Comparison of ENCODE assay signal across 15 cellular contexts in the genomic region with DNA sequence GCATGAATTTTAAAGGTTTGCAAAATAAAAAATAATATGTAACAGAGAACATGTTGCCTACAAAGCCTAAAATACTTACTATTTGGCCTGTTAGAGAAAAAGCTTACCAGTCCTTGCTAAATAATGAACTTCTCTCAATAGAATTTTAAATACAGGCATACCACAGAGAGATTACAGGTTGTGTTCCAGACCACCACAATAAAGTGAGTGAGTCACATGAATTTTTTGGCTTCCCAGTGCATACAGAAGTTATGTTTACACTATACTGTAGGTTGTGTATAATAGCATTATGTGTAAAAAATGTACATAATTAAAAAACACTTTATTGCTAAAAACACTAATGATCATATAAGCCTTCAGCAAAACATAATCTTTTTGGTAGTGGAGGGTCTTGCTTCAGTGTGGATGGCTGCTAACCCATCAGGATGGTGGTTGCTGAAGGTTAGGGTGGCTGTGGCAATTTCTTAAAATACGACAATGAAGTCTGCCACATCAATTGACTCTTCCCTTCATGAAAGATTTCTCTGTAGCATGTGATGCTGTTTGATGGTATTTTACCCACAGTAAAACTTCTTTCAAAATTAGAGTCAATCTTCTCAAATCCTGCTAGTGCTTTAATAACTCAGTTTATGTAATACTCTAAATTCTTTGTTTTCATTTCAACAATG. TPM values are rescaled to one million over a fixed set of nuclear protein-coding genes. Genes with fewer than 3 reads are reported as not detected.
DNase-seq lines count a peak whose midpoint lies in the region; ATAC-seq, FAIRE-seq and TF ChIP-seq lines count a peak whose summit lies in the region.
"Had no signal": no experiment of that assay in that cellular context is flagged by ENCODE, and none has a peak within 500 bp of the region (broad histone marks: within the 10 kb centered on the region; RNA-seq: fewer than 3 reads in every experiment).

No MANE protein-coding gene starts in this region.

- no peaks in the 10 kb centered on the region for H3K27me3 Mint-ChIP-seq in activated CD4-positive, alpha-beta T cell treated with anti-CD3 and anti-CD28 coated beads, Interleukin-2, amount 10 ng/mL, durations not matched to agents 7 days and 5 days
- no peaks in the 10 kb centered on the region for H3K27me3 Mint-ChIP-seq in WTC11 (ENCODE audit: low read depth)

- no peak for TF ChIP-seq CTCF in A549 (IDR thresholded peaks at IDR 0.05)
- no peak for TF ChIP-seq CTCF in KMS-11 (conservative IDR thresholded peaks at IDR 0.05; ENCODE audit: low read depth, low read length)
- TF ChIP-seq CTCF in lower lobe of right lung (IDR thresholded peaks at IDR 0.05), result no peak
- TF ChIP-seq CTCF in foreskin fibroblast (IDR thresholded peaks at IDR 0.05; ENCODE audit: low read depth, low read length), result no peak
- TF ChIP-seq CTCF in WTC11 (IDR thresholded peaks at IDR 0.05), result no peak

- WGBS in A549 (ENCODE audit: missing lambda C conversion rate), result 93% methylated on average over 1 of the region's 1 CpG

- no peak for TF ChIP-seq RAD21 in A549 (conservative IDR thresholded peaks at IDR 0.05 in 1 of 2, IDR thresholded peaks at IDR 0.05 in 1 of 2)

- H3K36me3 ChIP-seq in KMS-11 (ENCODE audit: insufficient read depth) (peaks cover 21% of the 10 kb centered on the region), lower lobe of right lung (peaks cover 43% of the 10 kb centered on the region)

- no peak overlapping the region for H3K9ac ChIP-seq in KMS-11
- H3K9ac ChIP-seq: BLaER1 had no signal

- CTCF ChIA-PET in activated CD4-positive, alpha-beta T cell treated with anti-CD3 and anti-CD28 coated beads, Interleukin-2, amount 10 ng/mL, durations not matched to agents 7 days and 5 days (lab: Charles Lee), result no interaction called here
- CTCF ChIA-PET in A549 (lab: Yijun Ruan, JAX) (interaction anchor here (1.4 kb wide), 2 partner anchors 8 to 36 kb away, joined by 3 read pairs; no protein-coding TSS in a partner anchor), WTC11 (lab: Charles Lee) (no interaction called here)

- peaks cover 44% of the 10 kb centered on the region for H3K79me2 ChIP-seq in KMS-11 (ENCODE audit: insufficient read depth, low read depth)

- H3K9me3 ChIP-seq in A549, result no peaks in the 10 kb centered on the region
- H3K9me3 ChIP-seq in lower lobe of right lung, result no peaks in the 10 kb centered on the region
- H3K9me3 ChIP-seq: BLaER1 had no signal

- no peaks in the 10 kb centered on the region; the same call in 1 of the 2 replicates for H4K20me1 ChIP-seq in KMS-11 (ENCODE audit: insufficient read depth)
- H4K20me1 ChIP-seq: BLaER1 had no signal

- no peak overlapping the region for H3K4me2 ChIP-seq in A549
- 0 out of 2 replicates have a peak overlapping the region, but pooled peaks have one; percentile 4 for H3K4me2 ChIP-seq in KMS-11
- H3K4me2 ChIP-seq: BLaER1, GM23338 had no signal

- no peak for ATAC-seq in A549
- ATAC-seq in lower lobe of right lung, result no peak
- no peak for ATAC-seq in WTC11
- ATAC-seq: GM23338 had no signal

- TF ChIP-seq EP300 in A549 (IDR thresholded peaks at IDR 0.05), result no peak

- no peak overlapping the region for H3K4me3 Mint-ChIP-seq in activated CD4-positive, alpha-beta T cell treated with anti-CD3 and anti-CD28 coated beads, Interleukin-2, amount 10 ng/mL, durations not matched to agents 7 days and 5 days
- no peak overlapping the region for H3K4me3 Mint-ChIP-seq in WTC11
- H3K4me3 Mint-ChIP-seq: GM23338 had no signal

- no peak overlapping the region for H2AFZ ChIP-seq in KMS-11 (ENCODE audit: low read depth)
- H2AFZ ChIP-seq: GM23338 had no signal

- H3K27ac ChIP-seq in A549 (no peak overlapping the region), KMS-11 (peak overlapping the region; percentile 56; the same call in 1 of the 2 replicates), lower lobe of right lung (no peak overlapping the region)
- H3K27ac ChIP-seq: 22Rv1, BLaER1 had no signal

- intact Hi-C loops in lower lobe of right lung (cut with DNase I), result no loop called here

- H3K27ac Mint-ChIP-seq in activated CD4-positive, alpha-beta T cell treated with anti-CD3 and anti-CD28 coated beads, Interleukin-2, amount 10 ng/mL, durations not matched to agents 7 days and 5 days, result peak overlapping the region; percentile 33
- no peak overlapping the region for H3K27ac Mint-ChIP-seq in WTC11
- H3K27ac Mint-ChIP-seq: GM23338 had no signal

- H3K36me3 Mint-ChIP-seq in activated CD4-positive, alpha-beta T cell treated with anti-CD3 and anti-CD28 coated beads, Interleukin-2, amount 10 ng/mL, durations not matched to agents 7 days and 5 days (ENCODE audit: low read depth), result peaks cover 83% of the 10 kb centered on the region
- H3K36me3 Mint-ChIP-seq in WTC11, result peaks cover 31% of the 10 kb centered on the region

- H3K27me3 ChIP-seq in KMS-11 (ENCODE audit: insufficient read depth, low read depth) (no peaks in the 10 kb centered on the region), lower lobe of right lung (ENCODE audit: low read depth) (no peaks in the 10 kb centered on the region)
- H3K27me3 ChIP-seq: BLaER1 had no signal

- POLR2A ChIA-PET in activated CD4-positive, alpha-beta T cell treated with anti-CD3 and anti-CD28 coated beads, Interleukin-2, amount 10 ng/mL, durations not matched to agents 7 days and 5 days (lab: Charles Lee), result no interaction called here
- POLR2A ChIA-PET in A549 (lab: Yijun Ruan, JAX) (no interaction called here), WTC11 (lab: Charles Lee) (no interaction called here)

- peaks cover 6% of the 10 kb centered on the region for H3K9me3 Mint-ChIP-seq in activated CD4-positive, alpha-beta T cell treated with anti-CD3 and anti-CD28 coated beads, Interleukin-2, amount 10 ng/mL, durations not matched to agents 7 days and 5 days
- no peaks in the 10 kb centered on the region for H3K9me3 Mint-ChIP-seq in WTC11
- H3K9me3 Mint-ChIP-seq: GM23338 had no signal

- H3K4me3 ChIP-seq in A549 (no peak overlapping the region), KMS-11 (IDR thresholded peaks at IDR 0.05; ENCODE audit: insufficient read depth, low read depth, low read length) (no peak overlapping the region), lower lobe of right lung (no peak overlapping the region), foreskin fibroblast (ENCODE audit: low read depth in 1 of 2, low read length in 2 of 2) (no peak overlapping the region)
- H3K4me3 ChIP-seq: BLaER1, GM23338 had no signal

- no peaks in the 10 kb centered on the region for H3K4me1 ChIP-seq in A549
- peaks cover 50% of the 10 kb centered on the region for H3K4me1 ChIP-seq in KMS-11 (ENCODE audit: low read depth, poor library complexity, severe bottlenecking)
- H3K4me1 ChIP-seq in lower lobe of right lung, result no peaks in the 10 kb centered on the region
- H3K4me1 ChIP-seq: BLaER1 had no signal

- no peak for TF ChIP-seq POLR2A in A549 (IDR thresholded peaks at IDR 0.05; ENCODE audit: low read length)

- DNase-seq in activated CD4-positive, alpha-beta T cell treated with anti-CD3 and anti-CD28 coated beads, Interleukin-2, amount 10 ng/mL, durations not matched to agents 7 days and 5 days, result no peak
- DNase-seq in activated CD4-positive, alpha-beta T cell treated with anti-CD3 and anti-CD28 coated beads, Interleukin-2, amount 50 U/mL, for 1 hour, result no peak
- DNase-seq in A549 (ENCODE audit: low read depth in 1 of 2, low spot score in 1 of 2) (no peak), astrocyte of the hippocampus (ENCODE audit: low read depth, low spot score) (peak; percentile 47), lower lobe of right lung (no peak), foreskin fibroblast (no peak), WTC11 (ENCODE audit: low spot score) (no peak)
- DNase-seq: AML-193, DMS 273 treated with DMSO at 0.1 percent for 48 hours, H7 had no signal

- peaks cover 12% of the 10 kb centered on the region for H3K4me1 Mint-ChIP-seq in activated CD4-positive, alpha-beta T cell treated with anti-CD3 and anti-CD28 coated beads, Interleukin-2, amount 10 ng/mL, durations not matched to agents 7 days and 5 days
- no peaks in the 10 kb centered on the region for H3K4me1 Mint-ChIP-seq in WTC11
- H3K4me1 Mint-ChIP-seq: GM23338 had no signal

- FAIRE-seq in A549 (lab: Jason Lieb, UNC), result peak; percentile 56
- FAIRE-seq: GM18507 had no signal

TF ChIP-seq in A549, 52 proteins besides CTCF, POLR2A, EP300 and RAD21 (continues in another document):
- no peak for TF ChIP-seq CBX8 (IDR thresholded peaks at IDR 0.05)
- no peak for TF ChIP-seq RNF2 (IDR thresholded peaks at IDR 0.05; ENCODE audit: borderline replicate concordance, low read depth)
- no peak for TF ChIP-seq FOXS1 (CRISPR knock-in tag; IDR thresholded peaks at IDR 0.05)
- TF ChIP-seq CEBPB (IDR thresholded peaks at IDR 0.05), result no peak
- no peak for TF ChIP-seq HEYL (CRISPR knock-in tag; IDR thresholded peaks at IDR 0.05)
- no peak for TF ChIP-seq NFE2L2 (conservative IDR thresholded peaks at IDR 0.05; ENCODE audit: low read length)
- TF ChIP-seq HOXB13 (CRISPR knock-in tag; IDR thresholded peaks at IDR 0.05; ENCODE audit: low read depth), result no peak

TF ChIP-seq in WTC11, 78 proteins besides CTCF, POLR2A, EP300 and RAD21 (continues in another document):
- TF ChIP-seq, protein P1, sequence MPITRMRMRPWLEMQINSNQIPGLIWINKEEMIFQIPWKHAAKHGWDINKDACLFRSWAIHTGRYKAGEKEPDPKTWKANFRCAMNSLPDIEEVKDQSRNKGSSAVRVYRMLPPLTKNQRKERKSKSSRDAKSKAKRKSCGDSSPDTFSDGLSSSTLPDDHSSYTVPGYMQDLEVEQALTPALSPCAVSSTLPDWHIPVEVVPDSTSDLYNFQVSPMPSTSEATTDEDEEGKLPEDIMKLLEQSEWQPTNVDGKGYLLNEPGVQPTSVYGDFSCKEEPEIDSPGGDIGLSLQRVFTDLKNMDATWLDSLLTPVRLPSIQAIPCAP (CRISPR knock-in tag; IDR thresholded peaks at IDR 0.05), result no peak
- TF ChIP-seq ZNF138 (CRISPR knock-in tag; conservative IDR thresholded peaks at IDR 0.05), result no peak

RNA-seq across cellular contexts. Expression of a gene that starts 48.6 kb away (rescaled TPM):
- total RNA-seq in activated CD4-positive, alpha-beta T cell treated with anti-CD3 and anti-CD28 coated beads, Interleukin-2, amount 10 ng/mL, durations not matched to agents 7 days and 5 days, result 10 to 100 TPM; 16.8 to 17.1 TPM
- 7.3 and 8.1 TPM in 2 replicates for polyA plus RNA-seq in A549 (2011; rRNA removed)
- polyA plus RNA-seq in A549 (2012; cell fraction: cytosol; rRNA removed), result 1.9 TPM in 2 replicates
- 1.7 and 1.9 TPM in 2 replicates for polyA plus RNA-seq in A549 (2012; cell fraction: nucleus; rRNA removed)
- polyA plus RNA-seq in A549 (2017; fragmentation: RNase III; extraction: RNeasy Plus Mini Kit Qiagen cat#74134 plus additional on column Dnase treatment), result 2.6 to 3.5 TPM (median 3.2 TPM) in 3 replicates
- polyA minus RNA-seq in A549 (2011; rRNA and poly(A)+ RNA removed), result 8.5 and 9.3 TPM in 2 replicates
- 9.9 TPM for total RNA-seq in lower lobe of right lung
- 4.8 to 5.3 TPM (median 4.9 TPM) in 3 replicates for total RNA-seq in WTC11 (2021)

RNA-seq across cellular contexts. Expression of a gene that starts 50.4 kb away (rescaled TPM):
- total RNA-seq in activated CD4-positive, alpha-beta T cell treated with anti-CD3 and anti-CD28 coated beads, Interleukin-2, amount 10 ng/mL, durations not matched to agents 7 days and 5 days, result 10 to 100 TPM; 13.4 to 18.4 TPM
- polyA plus RNA-seq in A549 (2011; rRNA removed) (7.2 and 11.4 TPM in 2 replicates), A549 (2017; fragmentation: RNase III; extraction: RNeasy Plus Mini Kit Qiagen cat#74134 plus additional on column Dnase treatment) (7.3 to 7.8 TPM (median 7.5 TPM) in 3 replicates)
- 1.2 and 1.3 TPM in 2 replicates for polyA plus RNA-seq in A549 (2012; cell fraction: cytosol; rRNA removed)
- 0.46 and 0.76 TPM in 2 replicates for polyA plus RNA-seq in A549 (2012; cell fraction: nucleus; rRNA removed)
- 0.97 and 1.7 TPM in 2 replicates for polyA minus RNA-seq in A549 (2011; rRNA and poly(A)+ RNA removed)
- total RNA-seq in lower lobe of right lung (8.3 TPM), WTC11 (2021) (6.9 to 10.1 TPM (median 7.7 TPM) in 3 replicates)
